In the genomic region with DNA sequence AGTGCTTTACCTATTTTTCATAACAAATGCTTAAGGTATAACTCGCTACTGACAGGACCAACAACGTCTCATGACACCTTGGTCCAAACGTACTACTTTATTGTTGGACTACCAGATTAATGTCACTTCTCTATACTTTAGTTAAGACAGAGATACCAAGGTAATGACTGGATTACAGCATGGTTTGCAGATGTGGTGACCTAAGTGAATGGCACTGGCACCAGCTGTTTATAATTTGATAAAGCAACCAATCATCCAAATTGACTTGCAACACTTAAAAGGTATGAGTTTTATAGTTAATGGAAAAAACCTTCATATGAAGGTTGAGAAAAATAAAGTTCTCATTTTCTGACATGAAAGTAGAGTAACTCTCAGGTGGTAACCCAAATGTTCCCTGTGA, we compare ENCODE assay signal across 25 cellular contexts.
"Had no signal": no experiment of that assay in that cellular context is flagged by ENCODE, and none has a peak within 500 bp of the region (broad histone marks: within the 10 kb centered on the region; RNA-seq: fewer than 3 reads in every experiment).

No MANE protein-coding gene starts in this region.

- ATAC-seq: T-cell had no signal

- DNase-seq: IMR-90, Karpas-422, KG1, MG63, NCI-H1092, NCI-H1105 treated with DMSO at 0.1 percent for 48 hours, NCI-H1417 treated with DMSO at 0.1 percent for 48 hours, NCI-H146, NCI-H1694 treated with DMSO at 0.1 percent for 48 hours, NCI-H1930, NCI-H2081 treated with DMSO at 0.1 percent for 48 hours, NCI-H2171, NCI-H226, NCI-H446, NCI-H510A, NCI-H524 treated with DMSO at 0.1 percent for 48 hours, NCI-H69, NCI-H774, Right ventricle myocardium superior, RPMI8226, SIG-M5, SW 1271, T-cell had no signal

- H3K4me3 ChIP-seq: MG63, SJSA1, SK-N-MC had no signal
